Comparison of ENCODE assay signal across 8 cellular contexts in the genomic region with DNA sequence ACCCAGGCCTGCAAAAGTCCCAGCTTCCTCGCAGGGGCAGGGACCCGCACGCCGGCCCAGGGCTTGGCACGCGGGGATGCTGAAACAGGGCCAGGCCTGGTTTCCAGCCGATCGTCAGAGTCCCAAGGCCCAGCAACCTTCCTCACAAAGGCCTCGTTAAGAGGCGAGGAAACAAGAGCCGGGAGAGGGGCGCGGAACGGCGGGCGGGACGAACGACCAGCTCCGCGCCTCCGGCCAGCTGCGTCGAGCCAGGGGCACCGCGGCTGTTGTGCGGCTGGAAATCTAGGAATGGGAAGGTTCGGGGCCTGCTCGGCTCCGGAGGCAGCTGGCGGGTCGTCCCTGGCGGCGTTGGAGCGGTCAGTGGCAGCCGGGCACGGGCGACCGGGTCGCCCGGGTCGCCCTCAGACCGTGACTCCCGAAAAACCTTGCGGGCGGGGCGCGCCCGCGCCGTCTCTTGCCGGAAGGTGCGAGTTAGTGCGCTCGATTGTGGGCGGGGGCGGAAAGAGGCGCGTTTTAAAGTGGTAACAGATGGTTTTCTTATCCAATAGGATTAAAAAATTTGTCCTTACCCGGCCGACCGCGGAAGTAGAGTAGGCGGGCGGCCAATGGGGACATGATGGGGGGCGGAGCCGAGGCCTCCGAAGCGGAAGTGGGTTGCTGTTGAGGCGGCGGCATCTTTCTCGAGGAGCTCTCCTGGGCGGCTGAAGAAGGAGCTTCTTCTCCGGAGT. TPM values are rescaled to one million over a fixed set of nuclear protein-coding genes. Genes with fewer than 3 reads are reported as not detected.
DNase-seq lines count a peak whose midpoint lies in the region; ATAC-seq and FAIRE-seq lines count a peak whose summit lies in the region.

A gene with protein sequence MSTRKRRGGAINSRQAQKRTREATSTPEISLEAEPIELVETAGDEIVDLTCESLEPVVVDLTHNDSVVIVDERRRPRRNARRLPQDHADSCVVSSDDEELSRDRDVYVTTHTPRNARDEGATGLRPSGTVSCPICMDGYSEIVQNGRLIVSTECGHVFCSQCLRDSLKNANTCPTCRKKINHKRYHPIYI (plus strand): TSS at position 643 of the 728 bp plus-strand sequence. CDS start 21,388 bp downstream, outside the sequence.

- H4K8ac ChIP-seq in mesendoderm (ENCODE audit: low read depth, low read length), result peak within 1 kb of the TSS; percentile 5

- peak within 1 kb of the TSS; percentile 88 for H2BK5ac ChIP-seq in mesendoderm (ENCODE audit: low read length)

- H3K27me3 ChIP-seq in endocrine pancreas (ENCODE audit: control insufficient read depth, insufficient read depth, low read length) (no peaks in the 10 kb centered on the region), mesendoderm (ENCODE audit: insufficient read depth, low read length, poor library complexity) (no peaks in the 10 kb centered on the region)

- H3K56ac ChIP-seq in mesendoderm (ENCODE audit: low read length), result peak within 1 kb of the TSS; percentile 99

- H3K4me1 ChIP-seq in endocrine pancreas (ENCODE audit: control insufficient read depth, insufficient read depth, low read length) (peaks cover 7% of the 10 kb centered on the region), mesendoderm (ENCODE audit: control insufficient read depth, low read depth, low read length) (no peaks in the 10 kb centered on the region)

- H3K4me2 ChIP-seq in mesendoderm (ENCODE audit: low read length), result peak within 1 kb of the TSS; percentile 99

- H3K23ac ChIP-seq in mesendoderm (ENCODE audit: low read length), result peak within 1 kb of the TSS; percentile 95

- WGBS in mesendoderm (ENCODE audit: extremely low coverage, insufficient coverage, low lambda C conversion rate), result no CpG with 5 or more reads among the region's 73 CpGs

- peak; percentile 46 for FAIRE-seq in HTR-8/SVneo (lab: Jason Lieb, UNC)

- H3K36me3 ChIP-seq in endocrine pancreas (ENCODE audit: control insufficient read depth, insufficient read depth, low read length) (no peaks in the 10 kb centered on the region), mesendoderm (ENCODE audit: control insufficient read depth, insufficient read depth, low read length) (peaks cover 3% of the 10 kb centered on the region)

- peak within 1 kb of the TSS; percentile 91 for H3K27ac ChIP-seq in mesendoderm (ENCODE audit: low read depth, low read length)

- DNase-seq in COLO829 (ENCODE audit: low spot score) (peak; percentile 89), HTR-8/SVneo (ENCODE audit: insufficient read length, low spot score) (peak; percentile 99), NOMO-1 treated with dmso at 0.1 percent for 144 hours (lab: John Stamatoyannopoulos, UW; ENCODE audit: unreplicated experiment) (peak; percentile 95), mesendoderm (peak; percentile 98)
- peak; percentile 78 to 87 (median 86) for DNase-seq in activated CD8-positive, alpha-beta memory T cell treated with anti-CD3 and anti-CD28 coated beads for 48 hours (ENCODE audit: low read depth in 2 of 3, low spot score in 2 of 3)
- DNase-seq in stimulated activated CD8-positive, alpha-beta memory T cell treated with anti-CD3 and anti-CD28 coated beads, Interleukin-15, amount 100 ng/mL, for 1 hour (ENCODE audit: low read depth), result peak; percentile 87

- H3K9me3 ChIP-seq in endocrine pancreas (ENCODE audit: control insufficient read depth, low read length), result no peaks in the 10 kb centered on the region

- peak; percentile 73 for ATAC-seq in GM21367 (IDR thresholded peaks at IDR 0.05; ENCODE audit: unreplicated experiment)

- H4K5ac ChIP-seq in mesendoderm (ENCODE audit: low read length), result no peak within 1 kb of the TSS

- H3K79me2 ChIP-seq in mesendoderm (ENCODE audit: control insufficient read depth, insufficient read depth, low read length), result peaks cover 52% of the 10 kb centered on the region

- H2AK5ac ChIP-seq in mesendoderm (ENCODE audit: low read length), result peak within 1 kb of the TSS; percentile 69

- H3K9ac ChIP-seq in endocrine pancreas (ENCODE audit: control insufficient read depth, insufficient read depth, low read length) (peak within 1 kb of the TSS; percentile 96), mesendoderm (ENCODE audit: low read length) (peak within 1 kb of the TSS; percentile 100)

- H2BK15ac ChIP-seq in mesendoderm (replicated peaks; ENCODE audit: low read depth), result no peak within 1 kb of the TSS

- H3K4ac ChIP-seq in mesendoderm (ENCODE audit: low read depth, low read length), result peak within 1 kb of the TSS; percentile 96

- peak within 1 kb of the TSS; percentile 64 for H3K18ac ChIP-seq in mesendoderm (ENCODE audit: low read length)

- no peaks in the 10 kb centered on the region for H3K79me1 ChIP-seq in mesendoderm (ENCODE audit: low read length)

- peak within 1 kb of the TSS; percentile 33 for H2BK120ac ChIP-seq in mesendoderm (ENCODE audit: low read depth, low read length)

- peak within 1 kb of the TSS; percentile 85 for H3K4me3 ChIP-seq in endocrine pancreas (ENCODE audit: control insufficient read depth, insufficient read depth, low read length)
- H3K4me3 ChIP-seq in mesendoderm (ENCODE audit: low read length), result peak within 1 kb of the TSS; percentile 99

RNA-seq across cellular contexts. Expression of the gene that starts here (rescaled TPM):
- 57.6 TPM for polyA plus RNA-seq in mesendoderm (2013, experiment 1 of 2)
- polyA plus RNA-seq in mesendoderm (2013, experiment 2 of 2), result 56.5 TPM

Comparison
In these comparisons a context has a peak if more than half of its experiments do, and no peak if none do; other contexts are left out.
1. Peak in every context shown above with its lines: DNase-seq, ATAC-seq, H3K4me3 ChIP-seq and H3K27ac ChIP-seq.